In genomic region chr7:130363156-130363847, GRCh38 we compare ENCODE assay signal across 1 cellular context.
A peak's percentile ranks its signal among the peaks of the same experiment; 100 is the strongest.
TF ChIP-seq lines count a peak whose summit lies in the region.

No MANE protein-coding gene starts in this region.

TF ChIP-seq in HEK293, 187 proteins besides CTCF, POLR2A, EP300 and RAD21 (continued from another document):
- TF ChIP-seq ZNF768 (tag by site-specific recombination; IDR thresholded peaks at IDR 0.05) (no peak), ZSCAN30 (tag by site-specific recombination; IDR thresholded peaks at IDR 0.05) (no peak), ZNF449 (tag by site-specific recombination; IDR thresholded peaks at IDR 0.05) (no peak), RBAK (tag by site-specific recombination; IDR thresholded peaks at IDR 0.05) (peak; percentile 59; the same call in 1 of the 2 replicates), BCL11B (tag by site-specific recombination; IDR thresholded peaks at IDR 0.05; ENCODE audit: low read depth) (no peak), ZNF513 (tag by site-specific recombination; IDR thresholded peaks at IDR 0.05) (no peak), MEIS1 (CRISPR knock-in tag; IDR thresholded peaks at IDR 0.05; ENCODE audit: borderline replicate concordance) (no peak), ZNF248 (tag by site-specific recombination; IDR thresholded peaks at IDR 0.05) (no peak), ZNF174 (tag by site-specific recombination; IDR thresholded peaks at IDR 0.05) (no peak), ZNF664 (tag by site-specific recombination; IDR thresholded peaks at IDR 0.05) (no peak), ZNF76 (tag by site-specific recombination; IDR thresholded peaks at IDR 0.05; ENCODE audit: borderline replicate concordance, low read depth) (no peak), ZNF624 (tag by site-specific recombination; IDR thresholded peaks at IDR 0.05) (no peak), ZBTB21 (tag by site-specific recombination; IDR thresholded peaks at IDR 0.05) (no peak), ZNF416 (tag by site-specific recombination; IDR thresholded peaks at IDR 0.05) (no peak), ZNF398 (tag by site-specific recombination; IDR thresholded peaks at IDR 0.05) (peak; percentile 45; the same call in 1 of the 2 replicates)
